20 cellular contexts compared by ENCODE assay signal in genomic region chr5:158992104-158992740, GRCh38.
A peak's percentile ranks its signal among the peaks of the same experiment; 100 is the strongest.
DNase-seq lines count a peak whose midpoint lies in the region; ATAC-seq and TF ChIP-seq lines count a peak whose summit lies in the region.
"Had no signal": no experiment of that assay in that cellular context is flagged by ENCODE, and none has a peak within 500 bp of the region (broad histone marks: within the 10 kb centered on the region; RNA-seq: fewer than 3 reads in every experiment).

No MANE protein-coding gene starts in this region.

- H3K27ac Mint-ChIP-seq in osteocyte (ENCODE audit: unreplicated experiment) = peak overlapping the region; percentile 96
- H3K27ac Mint-ChIP-seq: activated CD4-positive, alpha-beta T cell treated with anti-CD3 and anti-CD28 coated beads, Interleukin-2, amount 10 ng/mL, durations not matched to agents 7 days and 5 days; activated T-cell treated with anti-CD3 and anti-CD28 coated beads, Interleukin-2, amount 50 U/mL, for 72 hours; dendritic cell treated with granulocyte-macrophage colony-stimulating factor and Interleukin-4, amounts not matched to agents 40 ng/mL and 50 ng/mL, for 4 days; HFFc6 had no signal

- intact Hi-C loops in aorta (cut with DNase I) = loop anchor here in 1 of 2 donors (10.0 kb wide), 1 partner anchor 63 kb away; no protein-coding TSS in a partner anchor
- intact Hi-C loops in spleen (cut with DNase I; ENCODE audit: low total_unique reads) = no loop called here

- H3K36me3 Mint-ChIP-seq in osteocyte (ENCODE audit: unreplicated experiment) = peaks cover 23% of the 10 kb centered on the region

- H3K27me3 ChIP-seq in aorta (ENCODE audit: control insufficient read depth in 1 of 2, insufficient read depth in 2 of 2, low read length in 1 of 2) = no peaks in the 10 kb centered on the region
- H3K27me3 ChIP-seq in spleen (replicated peaks in 1 of 7) = no peaks in the 10 kb centered on the region

- H3K4me3 Mint-ChIP-seq in osteocyte (ENCODE audit: unreplicated experiment) = peak overlapping the region; percentile 23
- H3K4me3 Mint-ChIP-seq: activated CD4-positive, alpha-beta T cell treated with anti-CD3 and anti-CD28 coated beads, Interleukin-2, amount 10 ng/mL, durations not matched to agents 7 days and 5 days; activated T-cell treated with anti-CD3 and anti-CD28 coated beads, Interleukin-2, amount 50 U/mL, for 72 hours; dendritic cell treated with granulocyte-macrophage colony-stimulating factor and Interleukin-4, amounts not matched to agents 40 ng/mL and 50 ng/mL, for 4 days; HFFc6 had no signal

- H3K27me3 Mint-ChIP-seq in osteocyte (ENCODE audit: unreplicated experiment) = no peaks in the 10 kb centered on the region

- H3K9me3 ChIP-seq in aorta (ENCODE audit: control insufficient read depth, low read length) (no peaks in the 10 kb centered on the region), spleen (no peaks in the 10 kb centered on the region)
- H3K9me3 ChIP-seq: esophagus squamous epithelium had no signal

- DNase-seq in Caki2 (ENCODE audit: low read depth) (peak; percentile 66), NCI-H1105 treated with DMSO at 0.1 percent for 48 hours (lab: John Stamatoyannopoulos, UW) (peak; percentile 65), choroid plexus epithelial cell (ENCODE audit: low read depth) (peak; percentile 86), osteocyte (ENCODE audit: extremely low spot score, unreplicated experiment) (no peak), aorta (no peak), spleen (no peak), putamen (ENCODE audit: low spot score) (no peak)
- DNase-seq: activated CD4-positive, alpha-beta T cell treated with anti-CD3 and anti-CD28 coated beads, Interleukin-2, amount 10 ng/mL, durations not matched to agents 7 days and 5 days; activated T-cell treated with anti-CD3 and anti-CD28 coated beads, Interleukin-2, amount 50 U/mL, for 72 hours; AML-193; esophagus squamous epithelium; HFFc6; NCI-H1694 treated with DMSO at 0.1 percent for 48 hours; NCI-H82; nucleus accumbens; Right ventricle myocardium superior; T-helper 9 cell had no signal

- no peaks in the 10 kb centered on the region for H3K36me3 ChIP-seq in aorta (ENCODE audit: control insufficient read depth in 1 of 2, insufficient read depth in 2 of 2, low read length in 1 of 2)
- H3K36me3 ChIP-seq in spleen = no peaks in the 10 kb centered on the region
- H3K36me3 ChIP-seq: esophagus squamous epithelium had no signal

- H3K9me3 Mint-ChIP-seq in osteocyte (ENCODE audit: unreplicated experiment) = no peaks in the 10 kb centered on the region
- H3K9me3 Mint-ChIP-seq: activated CD4-positive, alpha-beta T cell treated with anti-CD3 and anti-CD28 coated beads, Interleukin-2, amount 10 ng/mL, durations not matched to agents 7 days and 5 days; activated T-cell treated with anti-CD3 and anti-CD28 coated beads, Interleukin-2, amount 50 U/mL, for 72 hours; dendritic cell treated with granulocyte-macrophage colony-stimulating factor and Interleukin-4, amounts not matched to agents 40 ng/mL and 50 ng/mL, for 4 days had no signal

- H3K4me1 ChIP-seq in aorta (ENCODE audit: control insufficient read depth in 1 of 2, insufficient read depth in 2 of 2, low read length in 2 of 2) (peaks cover 5 to 8% of the 10 kb centered on the region in 2 donors), spleen (peaks cover 0 to 12% (median 0%) of the 10 kb centered on the region in 6 donors)

- TF ChIP-seq CTCF in choroid plexus epithelial cell (conservative IDR thresholded peaks at IDR 0.05; ENCODE audit: low read depth, low read length) = no peak
- no peak for TF ChIP-seq CTCF in osteocyte (IDR thresholded peaks at IDR 0.05)
- TF ChIP-seq CTCF in spleen (IDR thresholded peaks at IDR 0.05 in 8 of 11, conservative IDR thresholded peaks at IDR 0.05 in 3 of 11) = no peak

- in situ Hi-C loops in Caki2 (cut with HindIII; ENCODE audit: low pct_unique_long_range_greater_than_20kb, low sequenced_read_pairs) = no loop called here

- ATAC-seq in GM21723 (IDR thresholded peaks at IDR 0.05; ENCODE audit: unreplicated experiment) (no peak), aorta (ENCODE audit: low FRiP score) (no peak)
- ATAC-seq: activated T-cell treated with anti-CD3 and anti-CD28 coated beads, Interleukin-2, amount 50 U/mL, for 72 hours had no signal

- no peak overlapping the region for H3K4me3 ChIP-seq in choroid plexus epithelial cell (ENCODE audit: low read depth, low read length)
- no peak overlapping the region for H3K4me3 ChIP-seq in aorta (ENCODE audit: low read length in 2 of 2)
- no peak overlapping the region for H3K4me3 ChIP-seq in spleen
- H3K4me3 ChIP-seq: esophagus squamous epithelium had no signal

- H3K4me1 Mint-ChIP-seq in osteocyte (ENCODE audit: unreplicated experiment) = peaks cover 87% of the 10 kb centered on the region
- H3K4me1 Mint-ChIP-seq: activated CD4-positive, alpha-beta T cell treated with anti-CD3 and anti-CD28 coated beads, Interleukin-2, amount 10 ng/mL, durations not matched to agents 7 days and 5 days had no signal

- WGBS in aorta, 2 donors = 8 to 9% methylated on average over 3 of the region's 3 CpGs
- 65 to 86% (median 76%) methylated on average over 3 of the region's 3 CpGs for WGBS in spleen, 5 donors

- H3K27ac ChIP-seq in aorta (ENCODE audit: low read depth in 1 of 2, low read length in 2 of 2) (no peak overlapping the region), spleen (no peak overlapping the region)
- H3K27ac ChIP-seq: KMS-11 had no signal

- no peak for TF ChIP-seq POLR2A in spleen (IDR thresholded peaks at IDR 0.05)

Comparison
In these comparisons a context has a peak if more than half of its experiments do, and no peak if none do; other contexts are left out.
1. DNase-seq: peak in Caki2 (single experiment), NCI-H1105 treated with DMSO at 0.1 percent for 48 hours (single experiment) and choroid plexus epithelial cell (single experiment); none in osteocyte (single experiment), aorta (0 of 2), spleen (single experiment) and putamen (single experiment).